32 cellular contexts compared by ENCODE assay signal in the genomic region with DNA sequence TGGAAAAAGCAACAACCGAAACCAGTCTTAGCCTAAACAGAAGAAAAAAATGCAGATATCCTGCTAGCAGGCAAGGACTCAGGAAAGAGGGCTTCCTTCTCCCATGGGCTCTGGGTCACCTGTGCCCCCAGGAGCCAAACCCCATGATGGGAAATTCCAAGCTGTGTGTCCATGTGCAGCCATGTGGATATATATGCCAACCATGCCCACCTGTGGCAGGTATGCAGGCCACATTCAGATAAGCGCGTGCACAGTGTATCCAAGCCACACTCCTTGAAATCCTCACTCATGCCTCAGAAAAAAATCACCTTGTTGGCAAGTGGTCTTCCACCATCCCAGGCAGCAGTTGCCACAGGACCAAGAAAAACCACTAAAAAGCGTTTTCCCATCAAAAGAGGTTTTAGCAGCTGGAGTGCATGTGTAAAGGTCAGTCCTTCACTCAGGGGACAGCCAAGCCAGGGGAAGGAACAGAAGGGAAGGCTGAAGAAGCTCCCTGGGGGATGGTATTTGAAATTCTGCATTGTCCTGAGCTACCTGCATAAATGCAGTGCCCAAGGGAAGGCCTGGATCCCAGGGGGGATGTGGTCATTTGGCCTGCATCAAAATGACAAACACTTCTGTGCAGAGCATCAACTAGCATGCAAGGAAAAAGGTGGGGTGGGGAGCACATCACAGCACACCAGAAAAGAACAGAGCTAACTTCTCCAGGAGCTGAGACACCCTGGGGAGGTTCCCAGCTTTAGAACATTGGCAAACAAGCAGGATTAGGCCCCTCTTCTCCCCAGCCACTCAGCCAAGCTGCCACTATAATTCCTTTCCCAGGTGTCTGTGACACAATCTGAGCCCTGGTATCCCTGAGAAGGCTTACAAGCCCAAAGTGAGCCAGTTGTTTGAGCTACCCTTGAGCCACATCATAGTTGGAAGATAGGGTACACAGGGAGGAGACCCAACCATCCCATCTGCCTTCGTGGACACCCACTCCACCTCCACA.
A peak's percentile ranks its signal among the peaks of the same experiment; 100 is the strongest.
DNase-seq lines count a peak whose midpoint lies in the region; FAIRE-seq and TF ChIP-seq lines count a peak whose summit lies in the region.
"Had no signal": no experiment of that assay in that cellular context is flagged by ENCODE, and none has a peak within 500 bp of the region (broad histone marks: within the 10 kb centered on the region; RNA-seq: fewer than 3 reads in every experiment).

No MANE protein-coding gene starts in this region.

- H3K14ac ChIP-seq in H9 (ENCODE audit: insufficient read depth, low read length), result 0 out of 2 replicates have a peak overlapping the region, but pooled peaks have one; percentile 31

- no peak overlapping the region for H3K9ac ChIP-seq in H9 (ENCODE audit: extremely low read depth, insufficient read length, low read length)
- H3K9ac ChIP-seq: KMS-11 had no signal

- H3K56ac ChIP-seq in H9 (ENCODE audit: insufficient read length, low read depth, low read length), result no peak overlapping the region

- H3K27ac ChIP-seq in H9 (ENCODE audit: insufficient read length, low read depth, low read length) (no peak overlapping the region), WERI-Rb-1 (no peak overlapping the region), small intestine (ENCODE audit: low read depth in 1 of 2, low read length in 1 of 2) (no peak overlapping the region)
- H3K27ac ChIP-seq: breast epithelium, epithelial cell of prostate, HL-60, KMS-11, sigmoid colon, tibial nerve had no signal

- no peak overlapping the region for H4K5ac ChIP-seq in H9 (ENCODE audit: insufficient read length, low read depth, low read length)

- no CpG with 5 or more reads among the region's 5 CpGs for WGBS in H9 (ENCODE audit: extremely low coverage, insufficient read length, low lambda C conversion rate)
- 79 to 85% (median 80%) methylated on average over 5 of the region's 5 CpGs for WGBS in small intestine, 3 donors

- no peak overlapping the region for H2BK15ac ChIP-seq in H9 (ENCODE audit: low read depth, low read length)

- H2BK5ac ChIP-seq in H9 (ENCODE audit: insufficient read length, low read length), result no peak overlapping the region

- no peak overlapping the region for H2BK120ac ChIP-seq in H9 (ENCODE audit: low read depth, low read length, poor library complexity, severe bottlenecking)

- H4K20me1 ChIP-seq in H9 (ENCODE audit: control insufficient read depth, insufficient read depth, insufficient read length), result no peaks in the 10 kb centered on the region

- no peak for FAIRE-seq in small intestine (lab: Jason Lieb, UNC)
- FAIRE-seq: colon, G401.6 had no signal

- no peak overlapping the region for H3K4me3 ChIP-seq in WERI-Rb-1 (ENCODE audit: low read depth, low read length)
- H3K4me3 ChIP-seq in small intestine (ENCODE audit: low read depth in 1 of 2, low read length in 2 of 2), result no peak overlapping the region
- H3K4me3 ChIP-seq: breast epithelium, lung, MG63, sigmoid colon, tibial nerve had no signal

- no peak overlapping the region for H2BK12ac ChIP-seq in H9 (ENCODE audit: insufficient read length, low read depth, low read length)

- H3K4me3 Mint-ChIP-seq in H9, result no peak overlapping the region
- H3K4me3 Mint-ChIP-seq: activated CD4-positive, alpha-beta T cell treated with anti-CD3 and anti-CD28 coated beads, Interleukin-2, amount 10 ng/mL, durations not matched to agents 24 days and 14 days; activated naive CD8-positive, alpha-beta T cell; naive thymus-derived CD8-positive, alpha-beta T cell had no signal

- H3K9me3 Mint-ChIP-seq in H9, result no peaks in the 10 kb centered on the region
- H3K9me3 Mint-ChIP-seq: activated CD4-positive, alpha-beta T cell treated with anti-CD3 and anti-CD28 coated beads, Interleukin-2, amount 10 ng/mL, durations not matched to agents 24 days and 14 days; naive thymus-derived CD8-positive, alpha-beta T cell had no signal

- H2BK20ac ChIP-seq in H9 (ENCODE audit: low read depth, low read length, poor library complexity, severe bottlenecking), result no peak overlapping the region

- H3K27me3 ChIP-seq in H9 (ENCODE audit: insufficient read depth, low read length), result no peaks in the 10 kb centered on the region
- H3K27me3 ChIP-seq in WERI-Rb-1 (ENCODE audit: insufficient read depth, low read depth, severe bottlenecking), result no peaks in the 10 kb centered on the region
- H3K27me3 ChIP-seq in small intestine (ENCODE audit: control insufficient read depth in 2 of 2, insufficient read depth in 2 of 2, low read length in 2 of 2), result no peaks in the 10 kb centered on the region
- H3K27me3 ChIP-seq: breast epithelium, MG63, sigmoid colon, tibial nerve had no signal

- no peak overlapping the region for H2AK5ac ChIP-seq in H9 (ENCODE audit: insufficient read length, low read length)

- H3K79me1 ChIP-seq in H9 (ENCODE audit: insufficient read depth, low read depth, low read length, poor library complexity, severe bottlenecking), result no peaks in the 10 kb centered on the region

- no peaks in the 10 kb centered on the region; the same call in 1 of the 2 replicates for H3K27me3 Mint-ChIP-seq in H9 (ENCODE audit: low read depth)
- H3K27me3 Mint-ChIP-seq: activated CD4-positive, alpha-beta T cell treated with anti-CD3 and anti-CD28 coated beads, Interleukin-2, amount 10 ng/mL, durations not matched to agents 24 days and 14 days; activated naive CD8-positive, alpha-beta T cell had no signal

- no peaks in the 10 kb centered on the region for H3K36me3 Mint-ChIP-seq in H9 (ENCODE audit: insufficient read depth in 1 of 3, low read depth in 3 of 3)
- H3K36me3 Mint-ChIP-seq: activated naive CD8-positive, alpha-beta T cell; naive thymus-derived CD8-positive, alpha-beta T cell had no signal

- TF ChIP-seq CTCF in H9 (conservative IDR thresholded peaks at IDR 0.05), result no peak
- no peak for TF ChIP-seq CTCF in WERI-Rb-1 (IDR thresholded peaks at IDR 0.05; ENCODE audit: low read depth, low read length)

- no peak overlapping the region for H4K91ac ChIP-seq in H9 (ENCODE audit: insufficient read length, low read depth, low read length)

- H3K27ac Mint-ChIP-seq in H9, result no peak overlapping the region; a peak in 1 of 7 replicates
- H3K27ac Mint-ChIP-seq: activated CD4-positive, alpha-beta T cell treated with anti-CD3 and anti-CD28 coated beads, Interleukin-2, amount 10 ng/mL, durations not matched to agents 24 days and 14 days; activated naive CD8-positive, alpha-beta T cell; naive thymus-derived CD8-positive, alpha-beta T cell; progenitor cell of endocrine pancreas had no signal

- H3T11ph ChIP-seq in H9 (ENCODE audit: low read length), result no peak overlapping the region

- no peaks in the 10 kb centered on the region for H3K9me3 ChIP-seq in H9 (ENCODE audit: control insufficient read depth, low read depth, low read length)
- H3K9me3 ChIP-seq in WERI-Rb-1 (ENCODE audit: severe bottlenecking), result no peaks in the 10 kb centered on the region
- no peaks in the 10 kb centered on the region for H3K9me3 ChIP-seq in small intestine (ENCODE audit: control insufficient read depth, low read depth)
- H3K9me3 ChIP-seq: breast epithelium, MG63, sigmoid colon, tibial nerve had no signal

- no peak overlapping the region for H3K18ac ChIP-seq in H9 (ENCODE audit: insufficient read length, low read depth, low read length)

- H3K4me1 ChIP-seq in H9 (ENCODE audit: insufficient read depth, low read length), result peaks cover 15% of the 10 kb centered on the region; the same call in 1 of the 2 replicates
- H3K4me1 ChIP-seq in small intestine (ENCODE audit: control insufficient read depth in 2 of 2, insufficient read depth in 1 of 2, low read depth in 1 of 2, low read length in 1 of 2), result no peaks in the 10 kb centered on the region
- H3K4me1 ChIP-seq: breast epithelium had no signal

- no peaks in the 10 kb centered on the region for H3K36me3 ChIP-seq in WERI-Rb-1
- no peaks in the 10 kb centered on the region for H3K36me3 ChIP-seq in small intestine (ENCODE audit: control insufficient read depth in 2 of 2, insufficient read depth in 2 of 2, low read length in 2 of 2)
- H3K36me3 ChIP-seq: breast epithelium, MG63, sigmoid colon, tibial nerve had no signal

- no peak overlapping the region for H3K23ac ChIP-seq in H9 (ENCODE audit: insufficient read length, low read depth, low read length)

- no peak overlapping the region for H3K4ac ChIP-seq in H9 (ENCODE audit: low read depth, low read length)

- H3K4me2 ChIP-seq in H9 (ENCODE audit: insufficient read depth, insufficient read length, low read length), result no peak overlapping the region
- H3K4me2 ChIP-seq: KMS-11 had no signal

- no peaks in the 10 kb centered on the region for H3K23me2 ChIP-seq in H9 (ENCODE audit: insufficient read length, low read depth, low read length, poor library complexity, severe bottlenecking)

- no peak overlapping the region for H4K8ac ChIP-seq in H9 (replicated peaks; ENCODE audit: insufficient read length, low read depth, low read length)

- peak; percentile 34 for DNase-seq in ELF-1 (ENCODE audit: low read depth, low spot score)
- DNase-seq in H9, result peak; percentile 52
- DNase-seq in WERI-Rb-1, result peak; percentile 54
- peak; percentile 68 for DNase-seq in kidney tubule cell (ENCODE audit: low spot score)
- DNase-seq in activated T-cell treated with anti-CD3 and anti-CD28 coated beads, Interleukin-2, amount 50 U/mL, for 1 hour, result no peak
- DNase-seq in GOT3 (lab: John Stamatoyannopoulos, UW), result no peak
- DNase-seq in small intestine, result no peak
- DNase-seq: activated CD4-positive, alpha-beta T cell treated with anti-CD3 and anti-CD28 coated beads, Interleukin-2, amount 10 ng/mL, durations not matched to agents 24 days and 14 days; activated effector memory CD4-positive, alpha-beta T cell treated with Interleukin-2 at 50 U/mL for 16 hours; anterior cingulate cortex; C1 segment of cervical spinal cord; effector CD4-positive, alpha-beta T cell; islet precursor cell; MG63; naive thymus-derived CD8-positive, alpha-beta T cell; NCI-H1105; NCI-H1930; NCI-H226; NCI-H774; nucleus accumbens; sigmoid colon; stimulated activated CD4-positive, alpha-beta T cell treated with anti-CD3 and anti-CD28 coated beads, Interleukin-4, amount 100 ng/mL, for 1 hour had no signal

- no peak overlapping the region for H2AFZ ChIP-seq in H9 (ENCODE audit: low read length)

- H3K4me1 Mint-ChIP-seq in H9, result peaks cover 18 to 20% of the 10 kb centered on the region in 2 experiments
- H3K4me1 Mint-ChIP-seq: activated CD4-positive, alpha-beta T cell treated with anti-CD3 and anti-CD28 coated beads, Interleukin-2, amount 10 ng/mL, durations not matched to agents 24 days and 14 days; naive thymus-derived CD8-positive, alpha-beta T cell had no signal

- no peaks in the 10 kb centered on the region for H3K79me2 ChIP-seq in H9 (ENCODE audit: insufficient read depth, low read length)

Comparison
In these comparisons a context has a peak if more than half of its experiments do, and no peak if none do; other contexts are left out.
1. DNase-seq: peak in ELF-1 (single experiment), H9 (single experiment), WERI-Rb-1 (single experiment) and kidney tubule cell (single experiment); none in activated T-cell treated with anti-CD3 and anti-CD28 coated beads, Interleukin-2, amount 50 U/mL, for 1 hour (single experiment), GOT3 (single experiment) and small intestine (single experiment).